16 cellular contexts compared by ENCODE assay signal in genomic region chr16:1071561-1072225, GRCh38. TPM values are rescaled to one million over a fixed set of nuclear protein-coding genes. Genes with fewer than 3 reads are reported as not detected.
A peak's percentile ranks its signal among the peaks of the same experiment; 100 is the strongest.
DNase-seq lines count a peak whose midpoint lies in the region; ATAC-seq, FAIRE-seq and TF ChIP-seq lines count a peak whose summit lies in the region.
"Had no signal": no experiment of that assay in that cellular context is flagged by ENCODE, and none has a peak within 500 bp of the region (broad histone marks: within the 10 kb centered on the region; RNA-seq: fewer than 3 reads in every experiment).

No MANE protein-coding gene starts in this region.

- no peak for ATAC-seq in A549
- peak; percentile 12; the same call in 1 of the 2 replicates for ATAC-seq in HCT116
- no peak for ATAC-seq in HG03025 (IDR thresholded peaks at IDR 0.05; ENCODE audit: low FRiP score, unreplicated experiment)
- ATAC-seq in HG02870 (IDR thresholded peaks at IDR 0.05; ENCODE audit: unreplicated experiment) = no peak
- ATAC-seq: Panc1, T-cell had no signal

- H3K27me3 ChIP-seq in HCT116 (ENCODE audit: insufficient read depth, low read length) = no peaks in the 10 kb centered on the region
- H3K27me3 ChIP-seq in H1 (replicated peaks in 1 of 4; ENCODE audit: control insufficient read depth in 3 of 4, extremely low read depth in 1 of 4, insufficient read depth in 3 of 4, low read length in 3 of 4) = peaks cover 2 to 16% (median 12%) of the 10 kb centered on the region in 4 experiments; a peak in 6 of 7 replicates

- FAIRE-seq in A549 (lab: Jason Lieb, UNC) (no peak), H1 (lab: Jason Lieb, UNC) (no peak)

- H4K5ac ChIP-seq in H1 (ENCODE audit: insufficient read length, low read depth, low read length) = no peak overlapping the region

- 3% methylated on average over 10 of the region's 30 CpGs for WGBS in A549 (ENCODE audit: missing lambda C conversion rate)
- 49% methylated on average over 22 of the region's 30 CpGs; no CpG with 5 or more reads in 1 of the 2 experiments for WGBS in H1 (ENCODE audit: extremely low coverage in 1 of 2, insufficient coverage in 1 of 2, insufficient read length in 1 of 2, insufficient replicate concordance in 2 of 2, low coverage in 1 of 2, low lambda C conversion rate in 2 of 2, missing lambda C conversion rate in 1 of 2), 2 experiments

- no peak overlapping the region for H2BK20ac ChIP-seq in H1 (ENCODE audit: low read length)

- no peak overlapping the region for H2BK15ac ChIP-seq in H1 (ENCODE audit: low read length)

- H2BK12ac ChIP-seq in H1 (ENCODE audit: low read depth, low read length) = no peak overlapping the region

- H2AK5ac ChIP-seq in H1 (ENCODE audit: low read depth, low read length) = no peak overlapping the region

- H2BK5ac ChIP-seq in H1 (ENCODE audit: low read depth, low read length) = no peak overlapping the region

- H3K4me2 ChIP-seq in A549 = peak overlapping the region; percentile 41
- peak overlapping the region; percentile 83 for H3K4me2 ChIP-seq in HCT116 (ENCODE audit: low read length)
- peak overlapping the region; percentile 58 to 71; a peak in 2 of 4 replicates for H3K4me2 ChIP-seq in H1 (ENCODE audit: insufficient read depth in 1 of 2, low read depth in 2 of 2, low read length in 2 of 2)

- no peak overlapping the region for H3K23ac ChIP-seq in H1 (ENCODE audit: insufficient read length)

- no peak for TF ChIP-seq RAD21 in A549 (conservative IDR thresholded peaks at IDR 0.05 in 1 of 2, IDR thresholded peaks at IDR 0.05 in 1 of 2)
- no peak; the same call in 1 of the 2 replicates for TF ChIP-seq RAD21 in HCT116 (IDR thresholded peaks at IDR 0.05; ENCODE audit: low read depth)
- TF ChIP-seq RAD21 in H1 (IDR thresholded peaks at IDR 0.05 in 1 of 2, conservative IDR thresholded peaks at IDR 0.05 in 1 of 2; ENCODE audit: low read depth in 2 of 2, low read length in 2 of 2) = no peak

- no peak overlapping the region for H3K4ac ChIP-seq in H1 (replicated peaks; ENCODE audit: insufficient read length, low read depth, low read length)

- H3K79me2 ChIP-seq in HCT116 (ENCODE audit: insufficient read depth, low read length) = no peaks in the 10 kb centered on the region
- no peaks in the 10 kb centered on the region for H3K79me2 ChIP-seq in H1 (ENCODE audit: control insufficient read depth in 1 of 2, insufficient read depth in 2 of 2, low read length in 2 of 2)

- TF ChIP-seq CTCF in A549 (IDR thresholded peaks at IDR 0.05) = no peak
- peak in 1 of 3 experiments; percentile 21; a peak in 1 of 6 replicates for TF ChIP-seq CTCF in HCT116 (IDR thresholded peaks at IDR 0.05 in 2 of 3, conservative IDR thresholded peaks at IDR 0.05 in 1 of 3; ENCODE audit: borderline replicate concordance in 1 of 3, insufficient read depth in 1 of 3, low read depth in 2 of 3, low read length in 2 of 3)
- TF ChIP-seq CTCF in H1 (IDR thresholded peaks at IDR 0.05; ENCODE audit: control extremely low read depth in 1 of 3, insufficient read depth in 1 of 3, low read depth in 1 of 3, low read length in 3 of 3) = no peak

- no peaks in the 10 kb centered on the region for H3K36me3 ChIP-seq in HCT116 (ENCODE audit: control insufficient read depth in 1 of 2, insufficient read depth in 2 of 2, low read length in 2 of 2)
- H3K36me3 ChIP-seq in H1 (ENCODE audit: control insufficient read depth in 2 of 4, insufficient read depth in 4 of 4, low read length in 3 of 4) = no peaks in the 10 kb centered on the region

- DNase-seq in DMS79 treated with DMSO at 0.1 percent for 48 hours (lab: John Stamatoyannopoulos, UW) = peak; percentile 25
- no peak for DNase-seq in DMS79 (lab: John Stamatoyannopoulos, UW)
- DNase-seq in A549 (ENCODE audit: low read depth in 1 of 2, low spot score in 1 of 2) = no peak
- no peak for DNase-seq in HCT116 (ENCODE audit: low read depth, low spot score)
- no peak for DNase-seq in H1 (ENCODE audit: low read depth in 1 of 2, low spot score in 2 of 2)
- DNase-seq in stimulated activated CD8-positive, alpha-beta memory T cell treated with anti-CD3 and anti-CD28 coated beads, Interleukin-4, amount 100 ng/mL, for 48 hours = no peak
- DNase-seq: Caco-2, T-cell, T1000 had no signal

- H4K91ac ChIP-seq in H1 (replicated peaks; ENCODE audit: insufficient read length, low read length) = no peak overlapping the region

- intact Hi-C loops in HCT116 (cut with micrococcal nuclease) = no loop called here

- H3K27ac ChIP-seq in A549 (no peak overlapping the region), HCT116 (ENCODE audit: low read depth, low read length) (no peak overlapping the region), H1 (ENCODE audit: low read depth, low read length) (no peak overlapping the region)
- H3K27ac ChIP-seq: C4-2B, SK-N-MC had no signal

- RAD21 ChIA-PET in HCT116 (lab: Charles Lee; ENCODE audit: low non-redundant PET in 1 of 2, low total read pairs in 2 of 2, uncharacterized antibody in 2 of 2, unreplicated experiment in 2 of 2) = interaction anchor here in 1 of 2 experiments (1.1 kb wide), 1 partner anchor 20 kb away, joined by 3 read pairs; no protein-coding TSS in a partner anchor

- no peak overlapping the region for H2BK120ac ChIP-seq in H1 (replicated peaks; ENCODE audit: low read depth, low read length)

- H3K4me3 ChIP-seq in A549 (no peak overlapping the region), HCT116 (replicated peaks in 1 of 2; ENCODE audit: low read depth in 1 of 2, low read length in 2 of 2) (peak overlapping the region in 1 of 2 experiments; percentile 51; a peak in 3 of 4 replicates), H1 (ENCODE audit: extremely low read depth in 1 of 4, insufficient read depth in 2 of 4, low read depth in 3 of 4, low read length in 4 of 4) (peak overlapping the region in 1 of 4 experiments; percentile 62; a peak in 3 of 8 replicates)
- H3K4me3 ChIP-seq: SK-N-MC had no signal

- CTCF ChIA-PET in A549 (lab: Yijun Ruan, JAX) (interaction anchor here (1.2 to 12.4 kb wide), 4 partner anchors 10 to 257 kb away, joined by 3 to 174 read pairs (median 4); no protein-coding TSS in a partner anchor), HCT116 (lab: Charles Lee) (interaction anchor here (1.9 kb wide), 1 partner anchor 14 kb away, joined by 8 read pairs; no protein-coding TSS in a partner anchor), H1 (lab: Charles Lee; ENCODE audit: partially characterized antibody) (interaction anchor here (0.7 to 1.4 kb wide), 2 partner anchors 15 to 28 kb away, joined by 3 to 5 read pairs; no protein-coding TSS in a partner anchor)

- H3K18ac ChIP-seq in H1 (ENCODE audit: extremely low read depth, low read length) = peak overlapping the region; percentile 62; the same call in 1 of the 2 replicates

- BruUV-seq in HCT116 (replicated peaks; lab: Mats Ljungman, UMichigan) = no TSS peak

- H3K79me1 ChIP-seq in H1 (ENCODE audit: low read depth, low read length) = no peaks in the 10 kb centered on the region

- H3K56ac ChIP-seq in H1 (replicated peaks; ENCODE audit: insufficient read length, low read depth, low read length) = no peak overlapping the region

- H3K9me3 ChIP-seq in A549 (no peaks in the 10 kb centered on the region), HCT116 (ENCODE audit: control insufficient read depth in 1 of 2, insufficient read depth in 1 of 2, low read depth in 1 of 2, low read length in 2 of 2) (no peaks in the 10 kb centered on the region), H1 (ENCODE audit: insufficient read depth in 2 of 2, low read depth in 1 of 2, low read length in 1 of 2) (no peaks in the 10 kb centered on the region)
- H3K9me3 ChIP-seq: Caco-2 had no signal

- no peak overlapping the region for H2AFZ ChIP-seq in HCT116 (ENCODE audit: low read depth, low read length, poor library complexity, severe bottlenecking)
- no peak overlapping the region for H2AFZ ChIP-seq in H1 (ENCODE audit: low read length)

- POLR2A ChIA-PET in A549 (lab: Yijun Ruan, JAX) (no interaction called here), HCT116 (lab: Charles Lee) (interaction anchor here (1.6 kb wide), 1 partner anchor 14 kb away, joined by 3 read pairs; no protein-coding TSS in a partner anchor), H1 (lab: Charles Lee; ENCODE audit: partially characterized antibody) (no interaction called here)

- H4K20me1 ChIP-seq in HCT116 (ENCODE audit: insufficient read depth) (no peaks in the 10 kb centered on the region), H1 (replicated peaks in 1 of 2; ENCODE audit: control insufficient read depth in 1 of 2, insufficient read depth in 2 of 2, low read length in 2 of 2) (peaks cover 0 to 6% of the 10 kb centered on the region in 2 experiments)

- peak overlapping the region; percentile 57; the same call in 1 of the 2 replicates for H4K8ac ChIP-seq in H1 (ENCODE audit: extremely low read depth, insufficient read depth, low read length)

- TF ChIP-seq POLR2A in A549 (IDR thresholded peaks at IDR 0.05; ENCODE audit: low read length) = no peak
- TF ChIP-seq POLR2A in HCT116 (IDR thresholded peaks at IDR 0.05; ENCODE audit: borderline replicate concordance, extremely low read depth, insufficient read depth, insufficient read length) = no peak
- TF ChIP-seq POLR2A in H1 (IDR thresholded peaks at IDR 0.05; ENCODE audit: control extremely low read depth in 1 of 2, low read depth in 2 of 2, low read length in 2 of 2) = no peak

- peaks cover 7% of the 10 kb centered on the region; the same call in 1 of the 2 replicates for H3K23me2 ChIP-seq in H1 (ENCODE audit: low read depth, low read length)

- H3K14ac ChIP-seq in H1 (ENCODE audit: insufficient read length) = no peak overlapping the region

- H3K4me1 ChIP-seq in A549 (peaks cover 17% of the 10 kb centered on the region; the same call in 2 of the 3 replicates), HCT116 (ENCODE audit: control insufficient read depth in 1 of 2, insufficient read depth in 2 of 2, low read length in 2 of 2) (peaks cover 18 to 24% of the 10 kb centered on the region in 2 experiments), H1 (replicated peaks in 1 of 4; ENCODE audit: control insufficient read depth in 3 of 4, insufficient read depth in 4 of 4, low read length in 3 of 4) (peaks cover 0 to 22% (median 16%) of the 10 kb centered on the region in 4 experiments; a peak in 6 of 7 replicates)

- peak overlapping the region; percentile 5; the same call in 1 of the 2 replicates for H3K9ac ChIP-seq in HCT116 (ENCODE audit: low read length)
- no peak overlapping the region for H3K9ac ChIP-seq in H1 (replicated peaks in 1 of 4; ENCODE audit: extremely low read depth in 1 of 4, low read depth in 3 of 4, low read length in 3 of 4)

- H3K9me2 ChIP-seq in HCT116 (ENCODE audit: insufficient read depth) = no peaks in the 10 kb centered on the region

- TF ChIP-seq EP300 in A549 (IDR thresholded peaks at IDR 0.05) = no peak
- TF ChIP-seq EP300 in H1 (IDR thresholded peaks at IDR 0.05; ENCODE audit: borderline replicate concordance in 1 of 2, low read depth in 2 of 2, low read length in 2 of 2) = no peak

RNA-seq across cellular contexts. Expression of gene SSTR5, which starts 0.9 kb away (rescaled TPM):
- polyA plus RNA-seq in A549 (2011; rRNA removed) (0.08 TPM in 1 of 2 replicates, not detected in the other), A549 (2017; fragmentation: RNase III; extraction: RNeasy Plus Mini Kit Qiagen cat#74134 plus additional on column Dnase treatment) (0.06 TPM in 1 of 3 replicates, not detected in the others), H1 (2011; rRNA removed) (0.60 and 0.61 TPM in 2 replicates)
- polyA plus RNA-seq in A549 (2012; cell fraction: cytosol; rRNA removed) = 0.09 TPM in 1 of 2 replicates, not detected in the other
- polyA plus RNA-seq in A549 (2012; cell fraction: nucleus; rRNA removed) = 0.09 and 0.17 TPM in 2 replicates
- not detected in 2 replicates for polyA minus RNA-seq in A549 (2011; rRNA and poly(A)+ RNA removed)
- 7.2 TPM for total RNA-seq in HCT116 (2021; ENCODE audit: unreplicated experiment)
- 6.1 and 6.2 TPM in 2 replicates for polyA plus RNA-seq in HCT116 (2012)
- total RNA-seq in H1 (2021; fragmentation: NEBNext Ultra II Directional; extraction: Animal tissue kit (Norgen Biotek cat#: 25700)) = 0.31 and 0.56 TPM in 2 replicates
- polyA plus RNA-seq in H1 (2011; cell fraction: cytosol; rRNA removed) = 0.69 TPM
- polyA plus RNA-seq in H1 (2011; cell fraction: nucleus; rRNA removed) = 1.4 TPM
- 0.27 to 0.40 TPM (median 0.28 TPM) in 3 of 4 replicates, not detected in the other for polyA plus RNA-seq in H1 (2012, experiment 1 of 2)
- 0.42 TPM for polyA plus RNA-seq in H1 (2012, experiment 2 of 2)
- 0.45 TPM for polyA plus RNA-seq in H1 (2013, experiment 1 of 2)
- 0.53 TPM for polyA plus RNA-seq in H1 (2013, experiment 2 of 2)
- 0.13 TPM in 1 of 2 replicates, not detected in the other for polyA minus RNA-seq in H1 (2011; rRNA and poly(A)+ RNA removed)
- polyA minus RNA-seq in H1 (2011; cell fraction: cytosol; rRNA and poly(A)+ RNA removed) = not detected
- polyA minus RNA-seq in H1 (2011; cell fraction: nucleus; rRNA and poly(A)+ RNA removed) = 0.80 TPM
- total RNA-seq: A172, H4, T-cell had no signal

RNA-seq across cellular contexts. Expression of gene C1QTNF8, which starts 24.4 kb away (rescaled TPM):
- polyA plus RNA-seq in A549 (2011; rRNA removed) (not detected in 2 replicates), A549 (2017; fragmentation: RNase III; extraction: RNeasy Plus Mini Kit Qiagen cat#74134 plus additional on column Dnase treatment) (not detected in 3 replicates), H1 (2011; rRNA removed) (not detected in 2 replicates)
- polyA plus RNA-seq in A549 (2012; cell fraction: cytosol; rRNA removed) = not detected in 2 replicates
- not detected in 2 replicates for polyA plus RNA-seq in A549 (2012; cell fraction: nucleus; rRNA removed)
- polyA minus RNA-seq in A549 (2011; rRNA and poly(A)+ RNA removed) = not detected in 2 replicates
- 0.27 TPM for total RNA-seq in HCT116 (2021; ENCODE audit: unreplicated experiment)
- 0.09 and 0.16 TPM in 2 replicates for polyA plus RNA-seq in HCT116 (2012)
- total RNA-seq in H1 (2021; fragmentation: NEBNext Ultra II Directional; extraction: Animal tissue kit (Norgen Biotek cat#: 25700)) = not detected in 2 replicates
- not detected for polyA plus RNA-seq in H1 (2011; cell fraction: cytosol; rRNA removed)
- 0.06 TPM for polyA plus RNA-seq in H1 (2011; cell fraction: nucleus; rRNA removed)
- polyA plus RNA-seq in H1 (2012, experiment 1 of 2) = 0.19 TPM in 1 of 4 replicates, not detected in the others
- not detected for polyA plus RNA-seq in H1 (2012, experiment 2 of 2)
- not detected for polyA plus RNA-seq in H1 (2013, experiment 1 of 2)
- not detected for polyA plus RNA-seq in H1 (2013, experiment 2 of 2)
- not detected in 2 replicates for polyA minus RNA-seq in H1 (2011; rRNA and poly(A)+ RNA removed)
- not detected for polyA minus RNA-seq in H1 (2011; cell fraction: cytosol; rRNA and poly(A)+ RNA removed)
- not detected for polyA minus RNA-seq in H1 (2011; cell fraction: nucleus; rRNA and poly(A)+ RNA removed)
- total RNA-seq: Caco-2, H4, T-cell had no signal
